ENCODE assay signal across 1 cellular context in genomic region chr17:55388842-55389241, GRCh38.
TF ChIP-seq lines count a peak whose summit lies in the region.

No MANE protein-coding gene starts in this region.

TF ChIP-seq in K562, 482 proteins besides CTCF, POLR2A, EP300 and RAD21 (continued from another document):
- TF ChIP-seq, protein P1, sequence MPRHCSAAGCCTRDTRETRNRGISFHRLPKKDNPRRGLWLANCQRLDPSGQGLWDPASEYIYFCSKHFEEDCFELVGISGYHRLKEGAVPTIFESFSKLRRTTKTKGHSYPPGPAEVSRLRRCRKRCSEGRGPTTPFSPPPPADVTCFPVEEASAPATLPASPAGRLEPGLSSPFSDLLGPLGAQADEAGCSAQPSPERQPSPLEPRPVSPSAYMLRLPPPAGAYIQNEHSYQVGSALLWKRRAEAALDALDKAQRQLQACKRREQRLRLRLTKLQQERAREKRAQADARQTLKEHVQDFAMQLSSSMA (CRISPR knock-in tag; IDR thresholded peaks at IDR 0.05), result no peak
